18 cellular contexts compared by ENCODE assay signal in genomic region chr2:187003611-187004010, GRCh38.
DNase-seq lines count a peak whose midpoint lies in the region; ATAC-seq and TF ChIP-seq lines count a peak whose summit lies in the region.
"Had no signal": no experiment of that assay in that cellular context is flagged by ENCODE, and none has a peak within 500 bp of the region (broad histone marks: within the 10 kb centered on the region; RNA-seq: fewer than 3 reads in every experiment).

No MANE protein-coding gene starts in this region.

- 69% methylated on average over 1 of the region's 1 CpG for WGBS in esophagus muscularis mucosa

- DNase-seq in activated T-cell treated with anti-CD3 and anti-CD28 coated beads, Interleukin-2, amount 50 U/mL, for 24 hours: no peak
- no peak for DNase-seq in activated T-cell treated with anti-CD3 and anti-CD28 coated beads, Interleukin-2, amount 50 U/mL, for 72 hours
- DNase-seq in esophagus muscularis mucosa (ENCODE audit: extremely low spot score) (no peak), skeletal muscle cell (ENCODE audit: low read depth) (no peak), GM10248 (ENCODE audit: extremely low spot score) (no peak), GM20000 (ENCODE audit: low spot score) (no peak)
- DNase-seq: activated gamma-delta T cell treated with Interleukin-2 at 50 U/mL for 16 hours; body of pancreas; CD4-positive, alpha-beta memory T cell; effector CD8-positive, alpha-beta T cell; T-helper 1 cell; WERI-Rb-1 had no signal

- H3K4me1 Mint-ChIP-seq in activated T-cell treated with anti-CD3 and anti-CD28 coated beads, Interleukin-2, amount 50 U/mL, for 24 hours (ENCODE audit: low read depth): no peaks in the 10 kb centered on the region
- no peaks in the 10 kb centered on the region for H3K4me1 Mint-ChIP-seq in activated T-cell treated with anti-CD3 and anti-CD28 coated beads, Interleukin-2, amount 50 U/mL, for 72 hours (ENCODE audit: low read depth)
- H3K4me1 Mint-ChIP-seq in activated T-helper 17 cell treated with anti-CD3 and anti-CD28 coated beads, Interleukin-2, amount 50 U/mL, for 72 hours: no peaks in the 10 kb centered on the region
- H3K4me1 Mint-ChIP-seq: CD4-positive, alpha-beta memory T cell; nephron had no signal

- peaks cover 0 to 3% (median 0%) of the 10 kb centered on the region in 4 donors for H3K9me3 ChIP-seq in esophagus muscularis mucosa
- H3K9me3 ChIP-seq: A549, body of pancreas, vagina had no signal

- peak overlapping the region in 3 of 4 donors; percentile 24 to 32 (median 29) for H3K4me3 ChIP-seq in esophagus muscularis mucosa
- H3K4me3 ChIP-seq in skeletal muscle cell (ENCODE audit: low read depth, low read length): peak overlapping the region; percentile 8
- H3K4me3 ChIP-seq: A549, body of pancreas, vagina had no signal

- TF ChIP-seq CTCF in esophagus muscularis mucosa (IDR thresholded peaks at IDR 0.05) (no peak), GM10248 (IDR thresholded peaks at IDR 0.05; ENCODE audit: control extremely low read depth, extremely low read depth, low read depth, missing control alignments) (no peak), GM20000 (IDR thresholded peaks at IDR 0.05; ENCODE audit: extremely low read depth, missing control alignments) (no peak)

- no peak for ATAC-seq in activated T-cell treated with anti-CD3 and anti-CD28 coated beads, Interleukin-2, amount 50 U/mL, for 72 hours (replicated peaks in 1 of 2)
- ATAC-seq in activated T-helper 17 cell treated with anti-CD3 and anti-CD28 coated beads, Interleukin-2, amount 50 U/mL, for 72 hours (replicated peaks): no peak
- no peak for ATAC-seq in GM21723 (IDR thresholded peaks at IDR 0.05; ENCODE audit: unreplicated experiment)
- ATAC-seq: A549 had no signal

- POLR2A ChIA-PET in GM10248 (lab: Yijun Ruan, JAX): no interaction called here

- no peaks in the 10 kb centered on the region for H3K36me3 ChIP-seq in esophagus muscularis mucosa
- H3K36me3 ChIP-seq: vagina, WERI-Rb-1 had no signal

- no peaks in the 10 kb centered on the region for H3K27me3 ChIP-seq in esophagus muscularis mucosa
- H3K27me3 ChIP-seq: body of pancreas, vagina had no signal

- H3K27ac ChIP-seq in esophagus muscularis mucosa (replicated peaks in 1 of 4): no peak overlapping the region
- H3K27ac ChIP-seq: A549, body of pancreas, vagina, WERI-Rb-1 had no signal

- H3K9me3 Mint-ChIP-seq in activated T-cell treated with anti-CD3 and anti-CD28 coated beads, Interleukin-2, amount 50 U/mL, for 24 hours: no peaks in the 10 kb centered on the region
- H3K9me3 Mint-ChIP-seq in activated T-cell treated with anti-CD3 and anti-CD28 coated beads, Interleukin-2, amount 50 U/mL, for 72 hours: no peaks in the 10 kb centered on the region
- peaks cover 3% of the 10 kb centered on the region for H3K9me3 Mint-ChIP-seq in activated T-helper 17 cell treated with anti-CD3 and anti-CD28 coated beads, Interleukin-2, amount 50 U/mL, for 72 hours
- H3K9me3 Mint-ChIP-seq: stimulated activated naive CD8-positive, alpha-beta T cell treated with anti-CD3 and anti-CD28 coated beads, Interleukin-15, Interleukin-2, amounts not matched to agents 100 ng/mL and 50 ng/mL, for 24 hours had no signal

- H3K36me3 Mint-ChIP-seq in activated T-cell treated with anti-CD3 and anti-CD28 coated beads, Interleukin-2, amount 50 U/mL, for 24 hours (ENCODE audit: low read depth): no peaks in the 10 kb centered on the region
- no peaks in the 10 kb centered on the region for H3K36me3 Mint-ChIP-seq in activated T-cell treated with anti-CD3 and anti-CD28 coated beads, Interleukin-2, amount 50 U/mL, for 72 hours (ENCODE audit: insufficient read depth in 2 of 2)
- H3K36me3 Mint-ChIP-seq in activated T-helper 17 cell treated with anti-CD3 and anti-CD28 coated beads, Interleukin-2, amount 50 U/mL, for 72 hours (ENCODE audit: low read depth): no peaks in the 10 kb centered on the region
- H3K36me3 Mint-ChIP-seq: CD4-positive, alpha-beta memory T cell had no signal

- TF ChIP-seq EP300 in esophagus muscularis mucosa (IDR thresholded peaks at IDR 0.05): no peak

- no peak for TF ChIP-seq POLR2A in esophagus muscularis mucosa (IDR thresholded peaks at IDR 0.05; ENCODE audit: low read depth)

- peaks cover 2% of the 10 kb centered on the region for H3K27me3 Mint-ChIP-seq in activated T-cell treated with anti-CD3 and anti-CD28 coated beads, Interleukin-2, amount 50 U/mL, for 24 hours
- H3K27me3 Mint-ChIP-seq in activated T-cell treated with anti-CD3 and anti-CD28 coated beads, Interleukin-2, amount 50 U/mL, for 72 hours (ENCODE audit: low read depth): no peaks in the 10 kb centered on the region
- peaks cover 3% of the 10 kb centered on the region for H3K27me3 Mint-ChIP-seq in activated T-helper 17 cell treated with anti-CD3 and anti-CD28 coated beads, Interleukin-2, amount 50 U/mL, for 72 hours
- H3K27me3 Mint-ChIP-seq: CD4-positive, alpha-beta memory T cell; stimulated activated naive CD8-positive, alpha-beta T cell treated with anti-CD3 and anti-CD28 coated beads, Interleukin-15, Interleukin-2, amounts not matched to agents 100 ng/mL and 50 ng/mL, for 24 hours had no signal

- CTCF ChIA-PET in GM10248 (lab: Yijun Ruan, JAX): no interaction called here

- no peak overlapping the region for H3K27ac Mint-ChIP-seq in activated T-cell treated with anti-CD3 and anti-CD28 coated beads, Interleukin-2, amount 50 U/mL, for 24 hours
- H3K27ac Mint-ChIP-seq in activated T-cell treated with anti-CD3 and anti-CD28 coated beads, Interleukin-2, amount 50 U/mL, for 72 hours: no peak overlapping the region
- no peak overlapping the region for H3K27ac Mint-ChIP-seq in activated T-helper 17 cell treated with anti-CD3 and anti-CD28 coated beads, Interleukin-2, amount 50 U/mL, for 72 hours
- H3K27ac Mint-ChIP-seq: nephron; stimulated activated naive CD8-positive, alpha-beta T cell treated with anti-CD3 and anti-CD28 coated beads, Interleukin-15, Interleukin-2, amounts not matched to agents 100 ng/mL and 50 ng/mL, for 24 hours had no signal

- intact Hi-C loops in esophagus muscularis mucosa (cut with DNase I): no loop called here

- peak overlapping the region; percentile 54 for H3K4me3 Mint-ChIP-seq in activated T-cell treated with anti-CD3 and anti-CD28 coated beads, Interleukin-2, amount 50 U/mL, for 24 hours
- H3K4me3 Mint-ChIP-seq in activated T-cell treated with anti-CD3 and anti-CD28 coated beads, Interleukin-2, amount 50 U/mL, for 72 hours: no peak overlapping the region
- peak overlapping the region; percentile 20 for H3K4me3 Mint-ChIP-seq in activated T-helper 17 cell treated with anti-CD3 and anti-CD28 coated beads, Interleukin-2, amount 50 U/mL, for 72 hours
- H3K4me3 Mint-ChIP-seq: nephron; stimulated activated naive CD8-positive, alpha-beta T cell treated with anti-CD3 and anti-CD28 coated beads, Interleukin-15, Interleukin-2, amounts not matched to agents 100 ng/mL and 50 ng/mL, for 24 hours had no signal

- H3K4me1 ChIP-seq in esophagus muscularis mucosa: no peaks in the 10 kb centered on the region
- H3K4me1 ChIP-seq: A549, body of pancreas, vagina had no signal

Comparison
In these comparisons a context has a peak if more than half of its experiments do, and no peak if none do; other contexts are left out.
1. H3K4me3 Mint-ChIP-seq: peak in activated T-cell treated with anti-CD3 and anti-CD28 coated beads, Interleukin-2, amount 50 U/mL, for 24 hours (single experiment) and activated T-helper 17 cell treated with anti-CD3 and anti-CD28 coated beads, Interleukin-2, amount 50 U/mL, for 72 hours (single experiment); none in activated T-cell treated with anti-CD3 and anti-CD28 coated beads, Interleukin-2, amount 50 U/mL, for 72 hours (0 of 2).